ENCODE assay signal across 1 cellular context in genomic region chr15:84844964-84845363, GRCh38.
A peak's percentile ranks its signal among the peaks of the same experiment; 100 is the strongest.
TF ChIP-seq lines count a peak whose summit lies in the region.

No MANE protein-coding gene starts in this region.

TF ChIP-seq in HepG2, 621 proteins besides CTCF, POLR2A, EP300 and RAD21 (continued from another document and continues in another):
- TF ChIP-seq ZNF318 (CRISPR knock-in tag; IDR thresholded peaks at IDR 0.05) (no peak), NFAT5 (CRISPR knock-in tag; IDR thresholded peaks at IDR 0.05) (no peak), ZNF607 (CRISPR knock-in tag; IDR thresholded peaks at IDR 0.05; ENCODE audit: borderline replicate concordance) (no peak), MXD4 (CRISPR knock-in tag; IDR thresholded peaks at IDR 0.05) (no peak), MBNL3 (CRISPR knock-in tag; conservative IDR thresholded peaks at IDR 0.05) (no peak), SKIL (CRISPR knock-in tag; IDR thresholded peaks at IDR 0.05; ENCODE audit: borderline replicate concordance) (no peak), SMAD3 (CRISPR knock-in tag; IDR thresholded peaks at IDR 0.05) (no peak), ETV5 (CRISPR knock-in tag; IDR thresholded peaks at IDR 0.05; ENCODE audit: borderline replicate concordance) (peak; percentile 73; the same call in 1 of the 2 replicates), ZBTB43 (CRISPR knock-in tag; conservative IDR thresholded peaks at IDR 0.05) (no peak), ZNF749 (CRISPR knock-in tag; IDR thresholded peaks at IDR 0.05; ENCODE audit: borderline replicate concordance) (no peak), RARA (CRISPR knock-in tag; IDR thresholded peaks at IDR 0.05) (peak; percentile 37; the same call in 1 of the 2 replicates), CBX5 (CRISPR knock-in tag; IDR thresholded peaks at IDR 0.05; ENCODE audit: borderline replicate concordance) (no peak), MLX (CRISPR knock-in tag; IDR thresholded peaks at IDR 0.05) (no peak), ATF4 (CRISPR knock-in tag; IDR thresholded peaks at IDR 0.05) (no peak), NPAS2 (CRISPR knock-in tag; IDR thresholded peaks at IDR 0.05; ENCODE audit: borderline replicate concordance) (no peak), ZNF740 (CRISPR knock-in tag; IDR thresholded peaks at IDR 0.05) (no peak), GMEB2 (CRISPR knock-in tag; IDR thresholded peaks at IDR 0.05; ENCODE audit: low read depth) (no peak), DPF2 (CRISPR knock-in tag; IDR thresholded peaks at IDR 0.05; ENCODE audit: borderline replicate concordance, low read depth) (no peak), ZNF235 (CRISPR knock-in tag; IDR thresholded peaks at IDR 0.05; ENCODE audit: borderline replicate concordance) (no peak), ASH2L (IDR thresholded peaks at IDR 0.05; ENCODE audit: insufficient read length, low read depth, low read length) (no peak), ZNF768 (CRISPR knock-in tag; IDR thresholded peaks at IDR 0.05) (no peak), ZNF720 (CRISPR knock-in tag; IDR thresholded peaks at IDR 0.05) (no peak), DNMT3B (CRISPR knock-in tag; conservative IDR thresholded peaks at IDR 0.05) (no peak)
